In genomic region chr1:23619299-23620188, GRCh38 we compare ENCODE assay signal across 8 cellular contexts.
DNase-seq lines count a peak whose midpoint lies in the region; ATAC-seq and TF ChIP-seq lines count a peak whose summit lies in the region.

No MANE protein-coding gene starts in this region.

- peak overlapping the region; percentile 77 for H3K27ac Mint-ChIP-seq in T-helper 2 cell treated with Interferon-gamma antibody and Interleukin-4, amounts not matched to agents 5 μg/mL and 100 μg/mL, for 36 hours

- H3K4me2 ChIP-seq in Karpas-422 (ENCODE audit: low read depth, low read length, poor library complexity, severe bottlenecking) = peak overlapping the region; percentile 56
- H3K4me2 ChIP-seq in mesendoderm (ENCODE audit: low read length) = peak overlapping the region; percentile 24

- no peaks in the 10 kb centered on the region for H3K27me3 ChIP-seq in Karpas-422 (ENCODE audit: low read length)
- H3K27me3 ChIP-seq in mesendoderm (ENCODE audit: insufficient read depth, low read length, poor library complexity) = no peaks in the 10 kb centered on the region

- no CpG with 5 or more reads among the region's 58 CpGs for WGBS in mesendoderm (ENCODE audit: extremely low coverage, insufficient coverage, low lambda C conversion rate)

- H3K36me3 Mint-ChIP-seq in T-helper 2 cell treated with Interferon-gamma antibody and Interleukin-4, amounts not matched to agents 5 μg/mL and 100 μg/mL, for 36 hours (ENCODE audit: low read depth) = peaks cover 9% of the 10 kb centered on the region

- in situ Hi-C loops in T47D (cut with HindIII; ENCODE audit: low pct_unique_long_range_greater_than_20kb, low sequenced_read_pairs) = no loop called here

- no peak overlapping the region for H2BK120ac ChIP-seq in mesendoderm (ENCODE audit: low read depth, low read length)

- ATAC-seq in GM19463 (IDR thresholded peaks at IDR 0.05; ENCODE audit: unreplicated experiment) = peak; percentile 54

- no peak overlapping the region for H4K5ac ChIP-seq in mesendoderm (ENCODE audit: low read length)

- no peaks in the 10 kb centered on the region for H3K9me2 ChIP-seq in Karpas-422 (replicated peaks; ENCODE audit: insufficient read depth, low read length)

- CTCF ChIA-PET in AG04449 (lab: Yijun Ruan, JAX) = interaction anchor here (1.0 to 6.8 kb wide), 4 partner anchors 14 to 76 kb away, joined by 3 to 52 read pairs (median 18); no protein-coding TSS in a partner anchor

- H3K18ac ChIP-seq in mesendoderm (ENCODE audit: low read length) = no peak overlapping the region

- peaks cover 56% of the 10 kb centered on the region for H3K4me1 Mint-ChIP-seq in T-helper 2 cell treated with Interferon-gamma antibody and Interleukin-4, amounts not matched to agents 5 μg/mL and 100 μg/mL, for 36 hours (ENCODE audit: low read depth)

- H3K4ac ChIP-seq in mesendoderm (ENCODE audit: low read depth, low read length) = no peak overlapping the region

- H3K27ac ChIP-seq in Karpas-422 (ENCODE audit: low read length) (no peak overlapping the region), mesendoderm (ENCODE audit: low read depth, low read length) (no peak overlapping the region)

- H3K36me3 ChIP-seq in Karpas-422 (ENCODE audit: insufficient read depth, low read length) = no peaks in the 10 kb centered on the region
- H3K36me3 ChIP-seq in mesendoderm (ENCODE audit: control insufficient read depth, insufficient read depth, low read length) = no peaks in the 10 kb centered on the region

- H3K23ac ChIP-seq in mesendoderm (ENCODE audit: low read length) = no peak overlapping the region

- H4K8ac ChIP-seq in mesendoderm (ENCODE audit: low read depth, low read length) = no peak overlapping the region

- peak overlapping the region; percentile 29 for H2AK5ac ChIP-seq in mesendoderm (ENCODE audit: low read length)

- no peaks in the 10 kb centered on the region for H3K9me3 ChIP-seq in Karpas-422 (ENCODE audit: low read length)

- no peak overlapping the region for H2BK15ac ChIP-seq in mesendoderm (replicated peaks; ENCODE audit: low read depth)

- H3K4me3 Mint-ChIP-seq in T-helper 2 cell treated with Interferon-gamma antibody and Interleukin-4, amounts not matched to agents 5 μg/mL and 100 μg/mL, for 36 hours = peak overlapping the region; percentile 75

- no peaks in the 10 kb centered on the region for H4K20me1 ChIP-seq in Karpas-422 (ENCODE audit: insufficient read depth, low read depth, low read length)

- H3K27me3 Mint-ChIP-seq in T-helper 2 cell treated with Interferon-gamma antibody and Interleukin-4, amounts not matched to agents 5 μg/mL and 100 μg/mL, for 36 hours (ENCODE audit: low read depth) = no peaks in the 10 kb centered on the region

- no peaks in the 10 kb centered on the region for H3K79me1 ChIP-seq in mesendoderm (ENCODE audit: low read length)

- H3K9me3 Mint-ChIP-seq in T-helper 2 cell treated with Interferon-gamma antibody and Interleukin-4, amounts not matched to agents 5 μg/mL and 100 μg/mL, for 36 hours = peaks cover 4% of the 10 kb centered on the region

- H3K79me2 ChIP-seq in Karpas-422 (ENCODE audit: low read length) (no peaks in the 10 kb centered on the region), mesendoderm (ENCODE audit: control insufficient read depth, insufficient read depth, low read length) (no peaks in the 10 kb centered on the region)

- H3K4me1 ChIP-seq in Karpas-422 (ENCODE audit: low read length) = peaks cover 12% of the 10 kb centered on the region
- H3K4me1 ChIP-seq in mesendoderm (ENCODE audit: control insufficient read depth, low read depth, low read length) = no peaks in the 10 kb centered on the region

- H3K56ac ChIP-seq in mesendoderm (ENCODE audit: low read length) = peak overlapping the region; percentile 69

- POLR2A ChIA-PET in AG04449 (lab: Yijun Ruan, JAX) = no interaction called here

- TF ChIP-seq CTCF in AG04449 (IDR thresholded peaks at IDR 0.05; ENCODE audit: insufficient read depth, low read length, missing control alignments) = no peak

- H3K4me3 ChIP-seq in AG04449 (ENCODE audit: low read depth, low read length) = peak overlapping the region; percentile 18; the same call in 1 of the 2 replicates
- no peak overlapping the region for H3K4me3 ChIP-seq in Karpas-422 (ENCODE audit: low read length)
- H3K4me3 ChIP-seq in mesendoderm (ENCODE audit: low read length) = no peak overlapping the region

- no peak for DNase-seq in AG04449 (ENCODE audit: low read depth, low spot score)
- peak; percentile 62 for DNase-seq in Karpas-422
- peak; percentile 76 for DNase-seq in T-helper 2 cell treated with Interferon-gamma antibody and Interleukin-4, amounts not matched to agents 5 μg/mL and 100 μg/mL, for 36 hours (ENCODE audit: low spot score)
- peak; percentile 20 to 24 for DNase-seq in T47D (ENCODE audit: low read depth in 1 of 2, low spot score in 1 of 2)
- DNase-seq in mesendoderm = peak; percentile 72
- DNase-seq in stimulated activated CD8-positive, alpha-beta memory T cell treated with anti-CD3 and anti-CD28 coated beads, Interleukin-4, amount 100 ng/mL, for 48 hours = peak; percentile 79
- no peak for DNase-seq in hypothalamus (lab: John Stamatoyannopoulos, UW)

- H3K9ac ChIP-seq in Karpas-422 (ENCODE audit: low read length) = no peak overlapping the region
- H3K9ac ChIP-seq in mesendoderm (ENCODE audit: low read length) = peak overlapping the region; percentile 35

- H2BK5ac ChIP-seq in mesendoderm (ENCODE audit: low read length) = no peak overlapping the region

- no peak overlapping the region for H2AFZ ChIP-seq in Karpas-422 (ENCODE audit: low read length)

Comparison
In these comparisons a context has a peak if more than half of its experiments do, and no peak if none do; other contexts are left out.
1. DNase-seq: peak in Karpas-422 (single experiment), T-helper 2 cell treated with Interferon-gamma antibody and Interleukin-4, amounts not matched to agents 5 μg/mL and 100 μg/mL, for 36 hours (single experiment), T47D (2 of 2), mesendoderm (single experiment) and stimulated activated CD8-positive, alpha-beta memory T cell treated with anti-CD3 and anti-CD28 coated beads, Interleukin-4, amount 100 ng/mL, for 48 hours (single experiment); none in AG04449 (single experiment) and hypothalamus (0 of 51).